In genomic region chr3:127158614-127159221, GRCh38 we compare ENCODE assay signal across 2 cellular contexts.
TF ChIP-seq lines count a peak whose summit lies in the region.

No MANE protein-coding gene starts in this region.

TF ChIP-seq in HEK293T, 16 proteins besides CTCF, POLR2A, EP300 and RAD21 (continued from another document):
- TF ChIP-seq FOXK2 (IDR thresholded peaks at IDR 0.05) (no peak), FOXM1 (IDR thresholded peaks at IDR 0.05; ENCODE audit: borderline replicate concordance) (no peak), TARDBP (IDR thresholded peaks at IDR 0.05) (no peak)

TF ChIP-seq in neural cell, 6 proteins besides CTCF, POLR2A, EP300 and RAD21 (continued from another document):
- no peak for TF ChIP-seq SMC3 (conservative IDR thresholded peaks at IDR 0.05; ENCODE audit: poor library complexity)
